8 cellular contexts compared by ENCODE assay signal in the genomic region with DNA sequence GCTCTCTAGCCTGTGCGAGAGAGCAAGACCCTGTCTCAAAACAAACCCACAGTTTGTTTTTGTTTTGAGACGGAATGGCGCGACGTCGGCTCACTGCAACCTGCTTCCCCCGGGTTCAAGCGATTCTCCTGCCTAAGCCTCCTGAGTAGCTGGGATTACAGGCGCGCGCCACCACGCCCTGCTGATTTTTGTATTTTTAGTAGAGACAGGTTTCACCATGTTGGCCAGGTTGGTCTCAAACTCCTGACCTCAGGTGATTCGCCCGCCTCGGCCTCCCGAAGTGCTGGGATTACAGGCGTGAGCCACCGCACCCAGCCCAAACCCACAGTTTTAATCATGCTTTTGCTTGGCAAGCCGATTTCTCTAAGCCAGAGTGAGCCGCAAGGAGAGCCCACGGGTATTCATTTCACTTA. TPM values are rescaled to one million over a fixed set of nuclear protein-coding genes. Genes with fewer than 3 reads are reported as not detected.
DNase-seq lines count a peak whose midpoint lies in the region; ATAC-seq and TF ChIP-seq lines count a peak whose summit lies in the region.
"Not testable (repeated sequence)": the region's sequence is repeated elsewhere in the genome, so short reads cannot be mapped to it uniquely, and the experiment has no call there.

No MANE protein-coding gene starts in this region.

- H3K9me3 Mint-ChIP-seq in activated T-helper 1 cell treated with anti-CD3 and anti-CD28 coated beads, Interleukin-12 subunit alpha, Interleukin-12 subunit beta, Interleukin-2, Interleukin-4 antibody, amounts not matched to agents 30 ng/mL and 10 ng/mL and 1 ng/mL, durations not matched to agents 14 hours and 24 hours and 36 hours; naive thymus-derived CD4-positive, alpha-beta T cell: not testable (repeated sequence)

- POLR2A ChIA-PET in naive thymus-derived CD4-positive, alpha-beta T cell (lab: Charles Lee), result interaction anchor here (0.7 to 2.5 kb wide), 13 partner anchors 9 to 241 kb away, joined by 3 to 17 read pairs (median 6); partner anchors contain the start of genes ARG2, ATP6V1D, EIF2S1 and RDH11

- peak overlapping the region; percentile 99 for H2AFZ ChIP-seq in OCI-LY3 (ENCODE audit: low read depth, low read length)

- H3K4me1 ChIP-seq in OCI-LY3 (ENCODE audit: low read length), result peaks cover 22% of the 10 kb centered on the region
- not testable (repeated sequence) for H3K4me1 ChIP-seq in colonic mucosa; right cardiac atrium (ENCODE audit: control insufficient read depth, insufficient read depth, low read length)
- peaks cover 16 to 22% of the 10 kb centered on the region in 2 donors for H3K4me1 ChIP-seq in naive thymus-derived CD4-positive, alpha-beta T cell (ENCODE audit: control insufficient read depth in 2 of 2, insufficient read depth in 2 of 2, low read length in 2 of 2)
- peaks cover 4 to 57% (median 31%) of the 10 kb centered on the region in 6 donors for H3K4me1 ChIP-seq in spleen

- H3K27me3 ChIP-seq in OCI-LY3 (ENCODE audit: low read depth, low read length); colonic mucosa; right cardiac atrium (ENCODE audit: control insufficient read depth, insufficient read depth); naive thymus-derived CD4-positive, alpha-beta T cell (ENCODE audit: control insufficient read depth in 2 of 2, insufficient read depth in 2 of 2, low read length in 2 of 2); spleen (replicated peaks in 1 of 7): not testable (repeated sequence)

- H3K9ac ChIP-seq in OCI-LY3 (ENCODE audit: low read length) (peak overlapping the region; percentile 64; the same call in 1 of the 2 replicates), colonic mucosa (ENCODE audit: low read depth in 2 of 2, low read length in 2 of 2) (peak overlapping the region; percentile 90 to 92)

- not testable (repeated sequence) for TF ChIP-seq CTCF in 22Rv1 (IDR thresholded peaks at IDR 0.05); OCI-LY3 (IDR thresholded peaks at IDR 0.05; ENCODE audit: low read depth, low read length); colonic mucosa (IDR thresholded peaks at IDR 0.05); spleen (IDR thresholded peaks at IDR 0.05 in 8 of 11, conservative IDR thresholded peaks at IDR 0.05 in 3 of 11)

- H3K4me3 ChIP-seq in OCI-LY3 (ENCODE audit: low read length) (peak overlapping the region; percentile 96), colonic mucosa (peak overlapping the region; percentile 82), right cardiac atrium (ENCODE audit: low read length) (peak overlapping the region; percentile 88), spleen (peak overlapping the region; percentile 68 to 95 (median 84))
- H3K4me3 ChIP-seq in naive thymus-derived CD4-positive, alpha-beta T cell (ENCODE audit: low read length), result peak overlapping the region; percentile 70

- peaks cover 39% of the 10 kb centered on the region for H3K4me1 Mint-ChIP-seq in activated T-helper 1 cell treated with anti-CD3 and anti-CD28 coated beads, Interleukin-12 subunit alpha, Interleukin-12 subunit beta, Interleukin-2, Interleukin-4 antibody, amounts not matched to agents 30 ng/mL and 10 ng/mL and 1 ng/mL, durations not matched to agents 14 hours and 24 hours and 36 hours (ENCODE audit: low read depth)
- H3K4me1 Mint-ChIP-seq in naive thymus-derived CD4-positive, alpha-beta T cell, result peaks cover 26 to 52% (median 42%) of the 10 kb centered on the region in 7 donors

- peaks cover 17% of the 10 kb centered on the region for H3K36me3 Mint-ChIP-seq in activated T-helper 1 cell treated with anti-CD3 and anti-CD28 coated beads, Interleukin-12 subunit alpha, Interleukin-12 subunit beta, Interleukin-2, Interleukin-4 antibody, amounts not matched to agents 30 ng/mL and 10 ng/mL and 1 ng/mL, durations not matched to agents 14 hours and 24 hours and 36 hours (ENCODE audit: low read depth)
- not testable (repeated sequence) for H3K36me3 Mint-ChIP-seq in naive thymus-derived CD4-positive, alpha-beta T cell

- not testable (repeated sequence) for H4K20me1 ChIP-seq in OCI-LY3 (ENCODE audit: insufficient read depth, low read length)

- WGBS in right cardiac atrium, result 86% methylated on average over 21 of the region's 21 CpGs
- 86 to 90% (median 86%) methylated on average over 21 of the region's 21 CpGs for WGBS in spleen, 5 donors

- not testable (repeated sequence) for H3K36me3 ChIP-seq in OCI-LY3 (replicated peaks; ENCODE audit: low read depth, low read length); colonic mucosa; naive thymus-derived CD4-positive, alpha-beta T cell (ENCODE audit: control insufficient read depth in 2 of 3, insufficient read depth in 3 of 3, low read length in 3 of 3); spleen

- CTCF ChIA-PET in naive thymus-derived CD4-positive, alpha-beta T cell (lab: Charles Lee), result interaction anchor here (0.5 to 1.9 kb wide), 12 partner anchors 12 to 184 kb away, joined by 3 to 13 read pairs (median 4); partner anchors contain the start of gene ARG2

- ATAC-seq in GM19025 (IDR thresholded peaks at IDR 0.05; ENCODE audit: low read depth, unreplicated experiment), result peak; percentile 3
- not testable (repeated sequence) for ATAC-seq in right cardiac atrium; naive thymus-derived CD4-positive, alpha-beta T cell

- H3K79me2 ChIP-seq in OCI-LY3 (ENCODE audit: low read length), result peaks cover 18% of the 10 kb centered on the region

- H3K9me3 ChIP-seq in OCI-LY3 (ENCODE audit: insufficient read depth, low read length); colonic mucosa; right cardiac atrium (ENCODE audit: control insufficient read depth, low read length); naive thymus-derived CD4-positive, alpha-beta T cell (ENCODE audit: control insufficient read depth in 2 of 3, low read length in 3 of 3); spleen: not testable (repeated sequence)

- not testable (repeated sequence) for TF ChIP-seq POLR2A in spleen (IDR thresholded peaks at IDR 0.05)

- intact Hi-C loops in activated T-helper 1 cell treated with anti-CD3 and anti-CD28 coated beads, Interleukin-12 subunit alpha, Interleukin-12 subunit beta, Interleukin-2, Interleukin-4 antibody, amounts not matched to agents 30 ng/mL and 10 ng/mL and 1 ng/mL, durations not matched to agents 14 hours and 24 hours and 36 hours (cut with micrococcal nuclease), result loop anchor here (1.0 to 2.0 kb wide), 7 partner anchors 19 to 240 kb away; partner anchors contain the start of genes ARG2, EIF2S1, RDH11 and VTI1B
- intact Hi-C loops in colonic mucosa (cut with DNase I), result loop anchor here (5.0 kb wide), 1 partner anchor 82 kb away; no protein-coding TSS in a partner anchor
- intact Hi-C loops in right cardiac atrium (cut with DNase I); spleen (cut with DNase I; ENCODE audit: low total_unique reads): not testable (repeated sequence)
- intact Hi-C loops in naive thymus-derived CD4-positive, alpha-beta T cell (cut with micrococcal nuclease), result loop anchor here (1.0 to 5.0 kb wide), 12 partner anchors 16 to 358 kb away; partner anchors contain the start of genes ARG2 (in 2 of the 2), RDH11 (in 2 of the 2), VTI1B (in 2 of the 2) and ZFYVE26 (in 2 of the 2)

- H3K27ac ChIP-seq in 22Rv1 (peak overlapping the region; percentile 74), colonic mucosa (peak overlapping the region; percentile 88), right cardiac atrium (ENCODE audit: low read length) (peak overlapping the region; percentile 82), spleen (peak overlapping the region; percentile 66 to 93 (median 88))
- H3K27ac ChIP-seq in OCI-LY3 (ENCODE audit: low read length), result not testable (repeated sequence)
- H3K27ac ChIP-seq in naive thymus-derived CD4-positive, alpha-beta T cell (ENCODE audit: low read depth, low read length), result peak overlapping the region; percentile 86

- H3K27me3 Mint-ChIP-seq in activated T-helper 1 cell treated with anti-CD3 and anti-CD28 coated beads, Interleukin-12 subunit alpha, Interleukin-12 subunit beta, Interleukin-2, Interleukin-4 antibody, amounts not matched to agents 30 ng/mL and 10 ng/mL and 1 ng/mL, durations not matched to agents 14 hours and 24 hours and 36 hours (ENCODE audit: insufficient read depth), result peaks cover 18% of the 10 kb centered on the region
- peaks cover 0 to 11% (median 0%) of the 10 kb centered on the region in 5 donors for H3K27me3 Mint-ChIP-seq in naive thymus-derived CD4-positive, alpha-beta T cell

- H3K4me2 ChIP-seq in OCI-LY3 (ENCODE audit: low read length), result peak overlapping the region; percentile 83

- peak overlapping the region; percentile 94 for H3K27ac Mint-ChIP-seq in activated T-helper 1 cell treated with anti-CD3 and anti-CD28 coated beads, Interleukin-12 subunit alpha, Interleukin-12 subunit beta, Interleukin-2, Interleukin-4 antibody, amounts not matched to agents 30 ng/mL and 10 ng/mL and 1 ng/mL, durations not matched to agents 14 hours and 24 hours and 36 hours
- peak overlapping the region; percentile 87 to 99 (median 97) for H3K27ac Mint-ChIP-seq in naive thymus-derived CD4-positive, alpha-beta T cell

- not testable (repeated sequence) for DNase-seq in activated T-helper 1 cell treated with anti-CD3 and anti-CD28 coated beads, Interleukin-12 subunit alpha, Interleukin-12 subunit beta, Interleukin-2, Interleukin-4 antibody, amounts not matched to agents 30 ng/mL and 10 ng/mL and 1 ng/mL, durations not matched to agents 14 hours and 24 hours and 36 hours (ENCODE audit: low spot score); colonic mucosa; right cardiac atrium; naive thymus-derived CD4-positive, alpha-beta T cell; spleen

- H3K4me3 Mint-ChIP-seq in activated T-helper 1 cell treated with anti-CD3 and anti-CD28 coated beads, Interleukin-12 subunit alpha, Interleukin-12 subunit beta, Interleukin-2, Interleukin-4 antibody, amounts not matched to agents 30 ng/mL and 10 ng/mL and 1 ng/mL, durations not matched to agents 14 hours and 24 hours and 36 hours, result peak overlapping the region; percentile 99
- H3K4me3 Mint-ChIP-seq in naive thymus-derived CD4-positive, alpha-beta T cell, result peak overlapping the region; percentile 87 to 100 (median 98)

RNA-seq across cellular contexts. Expression of gene PIGH, which starts 0.5 kb away (rescaled TPM):
- 22.7 and 26.0 TPM in 2 replicates for total RNA-seq in activated T-helper 1 cell treated with anti-CD3 and anti-CD28 coated beads, Interleukin-12 subunit alpha, Interleukin-12 subunit beta, Interleukin-2, Interleukin-4 antibody, amounts not matched to agents 30 ng/mL and 10 ng/mL and 1 ng/mL, durations not matched to agents 14 hours and 24 hours and 36 hours
- 10 to 100 TPM; 16.3 to 17.1 TPM for total RNA-seq in colonic mucosa
- 10 to 100 TPM; 13.1 to 15.4 (median 13.9) TPM for total RNA-seq in right cardiac atrium
- polyA plus RNA-seq in right cardiac atrium, result 13.1 TPM
- total RNA-seq in naive thymus-derived CD4-positive, alpha-beta T cell, result 10 to 100 TPM; 14.3 to 42.1 (median 34.5) TPM
- polyA plus RNA-seq in naive thymus-derived CD4-positive, alpha-beta T cell, result 10 to 100 TPM; 31.2 to 31.7 TPM
- 10 to 100 TPM; 16.3 to 43.1 (median 23.4) TPM for total RNA-seq in spleen
- 10 to 100 TPM; 21.9 to 30.0 (median 24.8) TPM for polyA plus RNA-seq in spleen

RNA-seq across cellular contexts. Expression of gene ARG2, which starts 19.2 kb away (rescaled TPM):
- total RNA-seq in activated T-helper 1 cell treated with anti-CD3 and anti-CD28 coated beads, Interleukin-12 subunit alpha, Interleukin-12 subunit beta, Interleukin-2, Interleukin-4 antibody, amounts not matched to agents 30 ng/mL and 10 ng/mL and 1 ng/mL, durations not matched to agents 14 hours and 24 hours and 36 hours, result 5.2 and 7.1 TPM in 2 replicates
- total RNA-seq in colonic mucosa, result 10 to 100 TPM in 1 of 2 donors, 1 to 10 TPM in 1; 4.7 to 11.5 TPM
- under 1 TPM; 0.25 to 0.68 (median 0.51) TPM for total RNA-seq in right cardiac atrium
- 0.93 TPM for polyA plus RNA-seq in right cardiac atrium
- total RNA-seq in naive thymus-derived CD4-positive, alpha-beta T cell, result 1 to 10 TPM in 3 of 5 experiments, under 1 TPM in 2; 0.46 to 5.1 (median 3.2) TPM
- polyA plus RNA-seq in naive thymus-derived CD4-positive, alpha-beta T cell, result under 1 TPM; 0.36 to 0.56 TPM
- total RNA-seq in spleen, result 1 to 10 TPM in 6 of 7 donors, under 1 TPM in 1; 0.80 to 4.7 (median 1.8) TPM
- polyA plus RNA-seq in spleen, result 1 to 10 TPM in 1 of 3 donors, under 1 TPM in 2; 0.64 to 1.0 (median 0.82) TPM
